18 cellular contexts compared by ENCODE assay signal in genomic region chr18:13178976-13179375, GRCh38. TPM values are rescaled to one million over a fixed set of nuclear protein-coding genes. Genes with fewer than 3 reads are reported as not detected.
DNase-seq lines count a peak whose midpoint lies in the region; FAIRE-seq and TF ChIP-seq lines count a peak whose summit lies in the region.
"Had no signal": no experiment of that assay in that cellular context is flagged by ENCODE, and none has a peak within 500 bp of the region (broad histone marks: within the 10 kb centered on the region; RNA-seq: fewer than 3 reads in every experiment).

No MANE protein-coding gene starts in this region.

- H3K4me3 ChIP-seq in fibroblast of pulmonary artery (replicated peaks; ENCODE audit: low read depth, low read length), result no peak overlapping the region

- DNase-seq in stimulated activated CD4-positive, alpha-beta T cell treated with anti-CD3 and anti-CD28 coated beads, Interleukin-15, amount 100 ng/mL, for 24 hours, result peak; percentile 20
- no peak for DNase-seq in stimulated activated CD4-positive, alpha-beta T cell treated with anti-CD3 and anti-CD28 coated beads, Interleukin-2, amount 100 ng/mL, for 24 hours
- DNase-seq in RPMI7951 (ENCODE audit: low read depth), result peak; percentile 39
- peak; percentile 2 for DNase-seq in fibroblast of pulmonary artery (ENCODE audit: low read depth)
- DNase-seq in urothelium cell line (ENCODE audit: low spot score), result peak; percentile 35
- DNase-seq in NK-92 treated with Interleukin-12 subunit alpha and Interleukin-12 subunit beta, amount 100 ng/mL, for 24 hours (lab: John Stamatoyannopoulos, UW), result no peak
- DNase-seq in cerebellar cortex (ENCODE audit: low spot score), result no peak
- no peak for DNase-seq in DMS114 treated with DMSO at 0.1 percent for 48 hours (lab: John Stamatoyannopoulos, UW; ENCODE audit: unreplicated experiment)
- DNase-seq: activated CD4-positive, alpha-beta T cell treated with anti-CD3 and anti-CD28 coated beads, Interleukin-2, amount 10 ng/mL, durations not matched to agents 7 days and 5 days; activated naive CD4-positive, alpha-beta T cell treated with anti-CD3 and anti-CD28 coated beads, Interleukin-2, amount 50 U/mL, for 16 hours; caudate nucleus; DMS153; endodermal cell; foreskin melanocyte; Kasumi-1; NCI-H1436; NCI-H446; substantia nigra had no signal

- no peak for TF ChIP-seq CTCF in fibroblast of pulmonary artery (IDR thresholded peaks at IDR 0.05; ENCODE audit: low read length, missing control alignments)

- FAIRE-seq in urothelium cell line (lab: Jason Lieb, UNC), result no peak

RNA-seq across cellular contexts. Expression of gene LDLRAD4, which starts 39.6 kb away (rescaled TPM):
- 0.10 and 0.24 TPM in 2 replicates for total RNA-seq in RPMI7951 (2014; rRNA removed; shearing (Covaris generic))

Comparison
In these comparisons a context has a peak if more than half of its experiments do, and no peak if none do; other contexts are left out.
1. DNase-seq: peak in stimulated activated CD4-positive, alpha-beta T cell treated with anti-CD3 and anti-CD28 coated beads, Interleukin-15, amount 100 ng/mL, for 24 hours (single experiment), RPMI7951 (single experiment), fibroblast of pulmonary artery (single experiment) and urothelium cell line (single experiment); none in stimulated activated CD4-positive, alpha-beta T cell treated with anti-CD3 and anti-CD28 coated beads, Interleukin-2, amount 100 ng/mL, for 24 hours (0 of 2), NK-92 treated with Interleukin-12 subunit alpha and Interleukin-12 subunit beta, amount 100 ng/mL, for 24 hours (single experiment), cerebellar cortex (single experiment) and DMS114 treated with DMSO at 0.1 percent for 48 hours (single experiment).